In the genomic region with DNA sequence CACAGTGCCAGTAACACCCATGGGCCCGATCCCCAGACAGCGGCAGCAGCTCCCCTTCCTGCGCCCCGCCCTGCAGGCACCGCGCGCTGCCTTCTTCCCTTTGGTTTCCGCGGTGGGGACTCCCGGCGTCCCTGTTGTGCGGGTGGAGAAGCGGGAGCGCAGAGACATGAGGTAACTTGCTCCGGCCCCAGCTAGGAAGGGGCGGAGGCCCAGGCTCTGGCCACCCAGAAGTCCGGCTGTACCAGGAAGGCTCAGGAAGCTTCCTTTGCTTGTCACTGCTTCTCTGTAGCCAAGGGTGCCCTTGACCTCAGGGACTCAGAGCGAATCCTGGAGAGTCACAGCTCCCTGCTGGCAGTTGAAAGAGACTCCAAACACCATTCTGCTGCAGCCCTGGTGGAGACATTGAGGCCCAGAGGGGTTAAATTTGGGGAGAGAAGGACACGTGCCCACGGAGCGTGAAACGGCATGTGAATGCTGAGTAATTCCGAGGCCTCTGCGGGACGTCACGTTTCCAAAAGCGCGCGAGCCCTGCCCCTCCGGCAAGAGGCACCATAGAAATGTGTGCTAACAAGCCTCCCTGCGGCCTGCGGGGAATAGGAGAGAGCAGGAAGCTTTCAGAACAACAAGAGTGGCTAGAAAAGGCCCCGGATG, we compare ENCODE assay signal across 8 cellular contexts. TPM values are rescaled to one million over a fixed set of nuclear protein-coding genes. Genes with fewer than 3 reads are reported as not detected.
DNase-seq lines count a peak whose midpoint lies in the region; ATAC-seq, FAIRE-seq and TF ChIP-seq lines count a peak whose summit lies in the region.

No MANE protein-coding gene starts in this region.

- TF ChIP-seq POLR2A in GM12891 (IDR thresholded peaks at IDR 0.05; ENCODE audit: low read depth, low read length) (no peak), heart left ventricle (IDR thresholded peaks at IDR 0.05) (no peak), sigmoid colon (IDR thresholded peaks at IDR 0.05) (no peak)

- H3K36me3 Mint-ChIP-seq in activated T-cell treated with anti-CD3 and anti-CD28 coated beads, Interleukin-2, amount 50 U/mL, for 24 hours (ENCODE audit: low read depth) = no peaks in the 10 kb centered on the region

- TF ChIP-seq EP300 in sigmoid colon (IDR thresholded peaks at IDR 0.05) = no peak

- DNase-seq in GM12891 (ENCODE audit: insufficient read length, low spot score) (peak; percentile 39), heart left ventricle (peak; percentile 60 to 80 (median 71)), sigmoid colon (peak; percentile 89), NCI-H82 (lab: John Stamatoyannopoulos, UW) (no peak), midbrain (lab: John Stamatoyannopoulos, UW) (no peak)
- peak; percentile 69 for DNase-seq in activated T-cell treated with anti-CD3 and anti-CD28 coated beads, Interleukin-2, amount 50 U/mL, for 24 hours

- TF ChIP-seq CTCF in heart left ventricle (IDR thresholded peaks at IDR 0.05) = no peak
- no peak for TF ChIP-seq CTCF in sigmoid colon (IDR thresholded peaks at IDR 0.05)

- H3K27ac Mint-ChIP-seq in activated T-cell treated with anti-CD3 and anti-CD28 coated beads, Interleukin-2, amount 50 U/mL, for 24 hours = peak overlapping the region; percentile 77

- H3K9me3 ChIP-seq in heart left ventricle (no peaks in the 10 kb centered on the region), sigmoid colon (no peaks in the 10 kb centered on the region)

- H3K4me1 ChIP-seq in heart left ventricle (peaks cover 0 to 22% (median 9%) of the 10 kb centered on the region in 12 donors), sigmoid colon (peaks cover 0 to 12% (median 12%) of the 10 kb centered on the region in 4 donors)

- no peaks in the 10 kb centered on the region for H3K9me3 Mint-ChIP-seq in activated T-cell treated with anti-CD3 and anti-CD28 coated beads, Interleukin-2, amount 50 U/mL, for 24 hours

- no peaks in the 10 kb centered on the region for H3K27me3 Mint-ChIP-seq in activated T-cell treated with anti-CD3 and anti-CD28 coated beads, Interleukin-2, amount 50 U/mL, for 24 hours

- ATAC-seq in heart left ventricle (peak; percentile 48 to 77 (median 68)), GM18868 (IDR thresholded peaks at IDR 0.05; ENCODE audit: unreplicated experiment) (no peak), GM19463 (IDR thresholded peaks at IDR 0.05; ENCODE audit: unreplicated experiment) (no peak)

- intact Hi-C loops in heart left ventricle (cut with DNase I) (loop anchor here in 1 of 10 donors (10.0 kb wide), 1 partner anchor 512 kb away; no protein-coding TSS in a partner anchor), sigmoid colon (cut with DNase I) (no loop called here)

- peak overlapping the region; percentile 46 for H3K4me3 Mint-ChIP-seq in activated T-cell treated with anti-CD3 and anti-CD28 coated beads, Interleukin-2, amount 50 U/mL, for 24 hours

- H3K36me3 ChIP-seq in heart left ventricle (no peaks in the 10 kb centered on the region), sigmoid colon (no peaks in the 10 kb centered on the region)

- WGBS in heart left ventricle, 4 donors = 21 to 42% (median 30%) methylated on average over 22 to 33 of the region's 33 CpGs
- 26 to 28% methylated on average over 33 of the region's 33 CpGs for WGBS in sigmoid colon, 2 donors

- H3K27ac ChIP-seq in heart left ventricle = peak overlapping the region; percentile 23 to 64 (median 36)
- H3K27ac ChIP-seq in sigmoid colon = peak overlapping the region; percentile 44 to 66 (median 58)

- H3K27me3 ChIP-seq in heart left ventricle (no peaks in the 10 kb centered on the region), sigmoid colon (no peaks in the 10 kb centered on the region)

- H3K4me3 ChIP-seq in heart left ventricle (peak overlapping the region in 10 of 12 donors; percentile 8 to 48 (median 32)), sigmoid colon (peak overlapping the region in 3 of 4 donors; percentile 12 to 25 (median 24))

- FAIRE-seq in GM12891 (lab: Jason Lieb, UNC) = peak; percentile 38

- H3K4me1 Mint-ChIP-seq in activated T-cell treated with anti-CD3 and anti-CD28 coated beads, Interleukin-2, amount 50 U/mL, for 24 hours (ENCODE audit: low read depth) = peaks cover 8% of the 10 kb centered on the region

TF ChIP-seq in GM12891, 5 proteins besides CTCF, POLR2A, EP300 and RAD21:
- TF ChIP-seq POU2F2 (IDR thresholded peaks at IDR 0.05; ENCODE audit: low read depth, low read length) (peak; percentile 30; the same call in 1 of the 2 replicates), POLR2AphosphoS5 (IDR thresholded peaks at IDR 0.05; ENCODE audit: low read depth, low read length) (no peak), PAX5 (IDR thresholded peaks at IDR 0.05; ENCODE audit: insufficient read depth, low read length, severe bottlenecking) (peak; percentile 90), TAF1 (IDR thresholded peaks at IDR 0.05; ENCODE audit: low read depth, low read length) (no peak), SPI1 (IDR thresholded peaks at IDR 0.05; ENCODE audit: low read depth, low read length) (no peak)

RNA-seq across cellular contexts. Expression of a gene that starts 6.7 kb away (rescaled TPM):
- 95.3 TPM for polyA plus RNA-seq in GM12891 (2012; ENCODE audit: low read depth, missing spikeins)
- 10 to 100 TPM in 7 of 9 donors, 1 to 10 TPM in 2; 9.3 to 36.0 (median 17.5) TPM for total RNA-seq in heart left ventricle
- 10 to 100 TPM; 10.9 to 14.4 TPM for polyA plus RNA-seq in heart left ventricle
- total RNA-seq in sigmoid colon = 10 to 100 TPM; 17.5 to 43.8 (median 22.5) TPM
- 10 to 100 TPM in 1 of 3 donors, 1 to 10 TPM in 2; 3.5 to 38.9 (median 4.8) TPM for polyA plus RNA-seq in sigmoid colon

RNA-seq across cellular contexts. Expression of a gene that starts 45.0 kb away (rescaled TPM):
- 1.2 TPM for polyA plus RNA-seq in GM12891 (2012; ENCODE audit: low read depth, missing spikeins)
- total RNA-seq in heart left ventricle (10 to 100 TPM in 2 of 9 donors, 1 to 10 TPM in 7; 5.1 to 13.6 (median 9.1) TPM), sigmoid colon (10 to 100 TPM in 1 of 4 donors, 1 to 10 TPM in 3; 6.3 to 12.5 (median 7.8) TPM)
- polyA plus RNA-seq in heart left ventricle (1 to 10 TPM; 4.3 to 5.0 TPM), sigmoid colon (1 to 10 TPM in 2 of 3 donors, under 1 TPM in 1; 0.60 to 3.3 (median 1.6) TPM)

Comparison
In these comparisons a context has a peak if more than half of its experiments do, and no peak if none do; other contexts are left out.
1. DNase-seq: peak in GM12891 (single experiment), activated T-cell treated with anti-CD3 and anti-CD28 coated beads, Interleukin-2, amount 50 U/mL, for 24 hours (single experiment), heart left ventricle (5 of 5) and sigmoid colon (single experiment); none in NCI-H82 (single experiment) and midbrain (single experiment).
2. ATAC-seq: peak in heart left ventricle (4 of 4); none in GM18868 (single experiment) and GM19463 (single experiment).